ENCODE assay signal across 22 cellular contexts in genomic region chr9:72145093-72145492, GRCh38. TPM values are rescaled to one million over a fixed set of nuclear protein-coding genes. Genes with fewer than 3 reads are reported as not detected.
"Had no signal": no experiment of that assay in that cellular context is flagged by ENCODE, and none has a peak within 500 bp of the region (broad histone marks: within the 10 kb centered on the region; RNA-seq: fewer than 3 reads in every experiment).

No MANE protein-coding gene starts in this region.

- H3K4me1 Mint-ChIP-seq: activated CD4-positive, alpha-beta memory T cell treated with anti-CD3 and anti-CD28 coated beads, Interleukin-2, amount 10 ng/mL, durations not matched to agents 7 days and 5 days; activated T-helper 17 cell treated with anti-CD3 and anti-CD28 coated beads, Interleukin-2, amount 50 U/mL, for 72 hours; central memory CD8-positive, alpha-beta T cell had no signal

- H3K27ac ChIP-seq: coronary artery, gastroesophageal sphincter, heart right ventricle, ovary, right lobe of liver, thoracic aorta, upper lobe of right lung had no signal

- H3K4me3 ChIP-seq: coronary artery, gastroesophageal sphincter, heart right ventricle, ovary, right lobe of liver, thoracic aorta, upper lobe of right lung had no signal

- H3K4me3 Mint-ChIP-seq: activated CD4-positive, alpha-beta memory T cell treated with anti-CD3 and anti-CD28 coated beads, Interleukin-2, amount 10 ng/mL, durations not matched to agents 7 days and 5 days; activated CD4-positive, alpha-beta T cell treated with anti-CD3 and anti-CD28 coated beads for 36 hours; activated CD8-positive, alpha-beta memory T cell treated with anti-CD3 and anti-CD28 coated beads, Interleukin-2, amount 10 ng/mL, durations not matched to agents 7 days and 5 days; activated naive CD8-positive, alpha-beta T cell treated with anti-CD3 and anti-CD28 coated beads for 36 hours; activated T-helper 17 cell treated with anti-CD3 and anti-CD28 coated beads, Interleukin-2, amount 50 U/mL, for 72 hours; central memory CD8-positive, alpha-beta T cell; naive thymus-derived CD8-positive, alpha-beta T cell; stimulated activated naive B cell treated with anti-CD40 and anti-IgM and Interleukin-4, amounts not matched to agents 10 μg/mL and 1 μg/mL and 100 μg/mL, for 72 hours; WTC11 had no signal

- H3K27me3 ChIP-seq: ovary, right lobe of liver had no signal

- ATAC-seq: activated CD4-positive, alpha-beta T cell treated with anti-CD3 and anti-CD28 coated beads for 36 hours; activated CD8-positive, alpha-beta memory T cell treated with anti-CD3 and anti-CD28 coated beads, Interleukin-2, amount 10 ng/mL, durations not matched to agents 7 days and 5 days; activated T-helper 17 cell treated with anti-CD3 and anti-CD28 coated beads, Interleukin-2, amount 50 U/mL, for 72 hours; esophagus mucosa; gastroesophageal sphincter; heart right ventricle; naive thymus-derived CD8-positive, alpha-beta T cell; stimulated activated naive B cell treated with anti-CD40 and anti-IgM and Interleukin-4, amounts not matched to agents 10 μg/mL and 1 μg/mL and 100 μg/mL, for 72 hours; upper lobe of right lung; WTC11 had no signal

- H3K36me3 ChIP-seq: gastroesophageal sphincter, heart right ventricle, ovary, right lobe of liver, thoracic aorta, upper lobe of right lung had no signal

- H3K9me3 ChIP-seq: gastroesophageal sphincter, heart right ventricle, ovary, right lobe of liver, thoracic aorta, upper lobe of right lung had no signal

- H3K36me3 Mint-ChIP-seq: activated CD8-positive, alpha-beta memory T cell treated with anti-CD3 and anti-CD28 coated beads, Interleukin-2, amount 10 ng/mL, durations not matched to agents 7 days and 5 days; activated naive CD8-positive, alpha-beta T cell treated with anti-CD3 and anti-CD28 coated beads for 36 hours; stimulated activated naive B cell treated with anti-CD40 and anti-IgM and Interleukin-4, amounts not matched to agents 10 μg/mL and 1 μg/mL and 100 μg/mL, for 72 hours; WTC11 had no signal

- FAIRE-seq: TTC549 had no signal

- H3K27ac Mint-ChIP-seq: activated CD4-positive, alpha-beta memory T cell treated with anti-CD3 and anti-CD28 coated beads, Interleukin-2, amount 10 ng/mL, durations not matched to agents 7 days and 5 days; activated CD4-positive, alpha-beta T cell treated with anti-CD3 and anti-CD28 coated beads for 36 hours; activated CD8-positive, alpha-beta memory T cell treated with anti-CD3 and anti-CD28 coated beads, Interleukin-2, amount 10 ng/mL, durations not matched to agents 7 days and 5 days; activated naive CD8-positive, alpha-beta T cell treated with anti-CD3 and anti-CD28 coated beads for 36 hours; activated T-helper 17 cell treated with anti-CD3 and anti-CD28 coated beads, Interleukin-2, amount 50 U/mL, for 72 hours; naive thymus-derived CD8-positive, alpha-beta T cell; stimulated activated naive B cell treated with anti-CD40 and anti-IgM and Interleukin-4, amounts not matched to agents 10 μg/mL and 1 μg/mL and 100 μg/mL, for 72 hours; WTC11 had no signal

- DNase-seq: activated CD4-positive, alpha-beta memory T cell treated with anti-CD3 and anti-CD28 coated beads, Interleukin-2, amount 10 ng/mL, durations not matched to agents 7 days and 5 days; activated CD4-positive, alpha-beta T cell treated with anti-CD3 and anti-CD28 coated beads for 36 hours; activated CD8-positive, alpha-beta memory T cell treated with anti-CD3 and anti-CD28 coated beads, Interleukin-2, amount 10 ng/mL, durations not matched to agents 7 days and 5 days; activated naive CD4-positive, alpha-beta T cell; activated naive CD8-positive, alpha-beta T cell treated with anti-CD3 and anti-CD28 coated beads for 36 hours; heart right ventricle; mesendoderm; naive thymus-derived CD8-positive, alpha-beta T cell; ovary; right lobe of liver; stimulated activated naive B cell treated with anti-CD40 and anti-IgM and Interleukin-4, amounts not matched to agents 10 μg/mL and 1 μg/mL and 100 μg/mL, for 72 hours; upper lobe of right lung had no signal

- H3K4me1 ChIP-seq: upper lobe of right lung had no signal

- H3K9me3 Mint-ChIP-seq: activated CD4-positive, alpha-beta memory T cell treated with anti-CD3 and anti-CD28 coated beads, Interleukin-2, amount 10 ng/mL, durations not matched to agents 7 days and 5 days; activated naive CD8-positive, alpha-beta T cell treated with anti-CD3 and anti-CD28 coated beads for 36 hours; activated T-helper 17 cell treated with anti-CD3 and anti-CD28 coated beads, Interleukin-2, amount 50 U/mL, for 72 hours; central memory CD8-positive, alpha-beta T cell; stimulated activated naive B cell treated with anti-CD40 and anti-IgM and Interleukin-4, amounts not matched to agents 10 μg/mL and 1 μg/mL and 100 μg/mL, for 72 hours; WTC11 had no signal

RNA-seq across cellular contexts. Expression of gene GDA, which starts 4.1 kb away (rescaled TPM):
- total RNA-seq: activated CD4-positive, alpha-beta memory T cell treated with anti-CD3 and anti-CD28 coated beads, Interleukin-2, amount 10 ng/mL, durations not matched to agents 7 days and 5 days; activated CD4-positive, alpha-beta T cell treated with anti-CD3 and anti-CD28 coated beads for 36 hours; activated CD8-positive, alpha-beta memory T cell treated with anti-CD3 and anti-CD28 coated beads, Interleukin-2, amount 10 ng/mL, durations not matched to agents 7 days and 5 days; activated naive CD8-positive, alpha-beta T cell treated with anti-CD3 and anti-CD28 coated beads for 36 hours; activated T-helper 17 cell treated with anti-CD3 and anti-CD28 coated beads, Interleukin-2, amount 50 U/mL, for 72 hours; gastroesophageal sphincter; naive thymus-derived CD8-positive, alpha-beta T cell; pulmonary artery endothelial cell; T-helper 2 cell treated with Interferon-gamma antibody and Interleukin-4, amounts not matched to agents 100 ng/mL and 5 ng/mL, for 36 hours; thoracic aorta had no signal
- polyA plus RNA-seq: naive thymus-derived CD8-positive, alpha-beta T cell had no signal
